In genomic region chr20:53643031-53643832, GRCh38 we compare ENCODE assay signal across 8 cellular contexts. TPM values are rescaled to one million over a fixed set of nuclear protein-coding genes. Genes with fewer than 3 reads are reported as not detected.
DNase-seq lines count a peak whose midpoint lies in the region; ATAC-seq and TF ChIP-seq lines count a peak whose summit lies in the region.

No MANE protein-coding gene starts in this region.

- H3K4me1 ChIP-seq in Peyer's patch (peaks cover 0 to 21% (median 9%) of the 10 kb centered on the region in 4 donors), cardiac muscle cell (ENCODE audit: low read depth) (peaks cover 9% of the 10 kb centered on the region), skeletal muscle satellite cell (ENCODE audit: control insufficient read depth, insufficient read depth, low read length) (peaks cover 20% of the 10 kb centered on the region)

- H3K4me2 ChIP-seq in skeletal muscle satellite cell (ENCODE audit: low read length): peak overlapping the region; percentile 50

- TF ChIP-seq POLR2A in Peyer's patch (IDR thresholded peaks at IDR 0.05): peak in 1 of 2 donors; percentile 15

- H3K27ac ChIP-seq in Peyer's patch (peak overlapping the region; percentile 73 to 86 (median 82)), cardiac muscle cell (peak overlapping the region; percentile 32)

- peak overlapping the region; percentile 58 for H3K9ac ChIP-seq in skeletal muscle satellite cell (ENCODE audit: low read depth, low read length)

- H3K27ac Mint-ChIP-seq in activated T-helper 17 cell treated with anti-CD3 and anti-CD28 coated beads, Interleukin-2, amount 50 U/mL, for 72 hours: peak overlapping the region; percentile 90

- H3K4me3 ChIP-seq in Peyer's patch (peak overlapping the region in 1 of 4 donors; percentile 28), cardiac muscle cell (no peak overlapping the region), skeletal muscle satellite cell (ENCODE audit: low read length) (peak overlapping the region; percentile 1)

- H3K9me3 Mint-ChIP-seq in activated T-helper 17 cell treated with anti-CD3 and anti-CD28 coated beads, Interleukin-2, amount 50 U/mL, for 72 hours: no peaks in the 10 kb centered on the region

- H3K9me3 ChIP-seq in Peyer's patch (no peaks in the 10 kb centered on the region), cardiac muscle cell (ENCODE audit: low read depth) (no peaks in the 10 kb centered on the region), skeletal muscle satellite cell (replicated peaks; ENCODE audit: low read length) (no peaks in the 10 kb centered on the region)

- no peaks in the 10 kb centered on the region for H3K27me3 Mint-ChIP-seq in activated T-helper 17 cell treated with anti-CD3 and anti-CD28 coated beads, Interleukin-2, amount 50 U/mL, for 72 hours

- peak overlapping the region; percentile 82 for H3K4me3 Mint-ChIP-seq in activated T-helper 17 cell treated with anti-CD3 and anti-CD28 coated beads, Interleukin-2, amount 50 U/mL, for 72 hours

- TF ChIP-seq CTCF in Peyer's patch (IDR thresholded peaks at IDR 0.05): no peak
- TF ChIP-seq CTCF in cardiac muscle cell (IDR thresholded peaks at IDR 0.05; ENCODE audit: low read depth, low read length): no peak

- H3K27me3 ChIP-seq in Peyer's patch: no peaks in the 10 kb centered on the region
- H3K27me3 ChIP-seq in cardiac muscle cell: no peaks in the 10 kb centered on the region
- H3K27me3 ChIP-seq in skeletal muscle satellite cell (ENCODE audit: control insufficient read depth, insufficient read depth, low read length): no peaks in the 10 kb centered on the region

- peaks cover 23% of the 10 kb centered on the region for H3K4me1 Mint-ChIP-seq in activated T-helper 17 cell treated with anti-CD3 and anti-CD28 coated beads, Interleukin-2, amount 50 U/mL, for 72 hours

- ATAC-seq in GM18858 (IDR thresholded peaks at IDR 0.05; ENCODE audit: unreplicated experiment): peak; percentile 92
- peak; percentile 90 for ATAC-seq in HG03025 (IDR thresholded peaks at IDR 0.05; ENCODE audit: low FRiP score, unreplicated experiment)
- peak; percentile 99 for ATAC-seq in activated T-helper 17 cell treated with anti-CD3 and anti-CD28 coated beads, Interleukin-2, amount 50 U/mL, for 72 hours (replicated peaks)

- peak; percentile 57 to 86 (median 75) for DNase-seq in Peyer's patch
- DNase-seq in cardiac muscle cell (ENCODE audit: low read depth in 1 of 2, low spot score in 1 of 2): peak in 1 of 2 donors; percentile 69
- DNase-seq in DMS153 treated with DMSO at 0.1 percent for 48 hours (lab: John Stamatoyannopoulos, UW; ENCODE audit: unreplicated experiment): no peak
- DNase-seq in NCI-H2029 treated with DMSO at 0.1 percent for 48 hours (lab: John Stamatoyannopoulos, UW): no peak

- H3K36me3 Mint-ChIP-seq in activated T-helper 17 cell treated with anti-CD3 and anti-CD28 coated beads, Interleukin-2, amount 50 U/mL, for 72 hours (ENCODE audit: low read depth): no peaks in the 10 kb centered on the region

- H3K36me3 ChIP-seq in Peyer's patch (no peaks in the 10 kb centered on the region), cardiac muscle cell (no peaks in the 10 kb centered on the region), skeletal muscle satellite cell (ENCODE audit: insufficient read depth, low read length) (no peaks in the 10 kb centered on the region)

RNA-seq across cellular contexts. Expression of gene ZNF217, which starts 49.6 kb away (rescaled TPM):
- total RNA-seq in Peyer's patch: 10 to 100 TPM; 23.3 to 59.4 (median 43.4) TPM
- 10 to 100 TPM; 52.7 to 54.2 TPM for total RNA-seq in activated T-helper 17 cell treated with anti-CD3 and anti-CD28 coated beads, Interleukin-2, amount 50 U/mL, for 72 hours
- total RNA-seq in cardiac muscle cell: 16.7 and 26.3 TPM in 2 replicates
- 6.1 and 10.3 TPM in 2 replicates for polyA plus RNA-seq in cardiac muscle cell
- 12.2 and 14.9 TPM in 2 replicates for total RNA-seq in skeletal muscle satellite cell (2012; rRNA removed)

Comparison
In these comparisons a context has a peak if more than half of its experiments do, and no peak if none do; other contexts are left out.
1. DNase-seq: peak in Peyer's patch (3 of 3); none in DMS153 treated with DMSO at 0.1 percent for 48 hours (single experiment) and NCI-H2029 treated with DMSO at 0.1 percent for 48 hours (single experiment).
2. Peak in every context shown above with its lines, with median percentiles within 50 percentile points of each other: ATAC-seq.